23 cellular contexts compared by ENCODE assay signal in the genomic region with DNA sequence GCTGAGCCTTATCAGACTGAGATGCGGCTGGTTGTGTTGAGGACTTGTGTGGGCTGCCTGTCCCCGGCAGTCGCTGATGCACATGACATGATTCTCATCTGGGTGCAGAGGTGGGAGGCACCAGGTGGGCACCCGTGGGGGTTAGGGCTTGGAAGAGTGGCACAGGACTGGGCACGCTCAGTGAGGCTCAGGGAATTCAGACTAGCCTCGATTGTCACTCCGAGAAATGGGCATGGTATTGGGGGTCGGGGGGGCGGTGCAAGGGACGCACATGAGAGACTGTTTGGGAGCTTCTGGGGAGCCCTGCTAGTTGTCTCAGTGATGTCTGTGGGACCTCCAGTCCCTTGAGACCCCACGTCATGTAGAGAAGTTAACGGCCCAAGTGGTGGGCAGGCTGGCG. TPM values are rescaled to one million over a fixed set of nuclear protein-coding genes. Genes with fewer than 3 reads are reported as not detected.
"Had no signal": no experiment of that assay in that cellular context is flagged by ENCODE, and none has a peak within 500 bp of the region (broad histone marks: within the 10 kb centered on the region; RNA-seq: fewer than 3 reads in every experiment).

No MANE protein-coding gene starts in this region.

- H3K9me3 Mint-ChIP-seq: naive thymus-derived CD8-positive, alpha-beta T cell; neural crest cell; stimulated activated effector memory CD8-positive, alpha-beta T cell treated with anti-CD3 and anti-CD28 coated beads, Interleukin-12 subunit alpha, Interleukin-12 subunit beta, amount 100 ng/mL, for 72 hours; stimulated activated naive CD8-positive, alpha-beta T cell treated with anti-CD3 and anti-CD28 coated beads, Interleukin-15, amount 100 ng/mL, for 72 hours had no signal

- H3K4me1 ChIP-seq: psoas muscle, right lobe of liver, testis, tibial nerve, upper lobe of right lung, vagina had no signal

- H3K36me3 ChIP-seq: right lobe of liver, tibial nerve, upper lobe of right lung, vagina had no signal

- H3K27ac Mint-ChIP-seq: naive thymus-derived CD8-positive, alpha-beta T cell; stimulated activated effector memory CD8-positive, alpha-beta T cell treated with anti-CD3 and anti-CD28 coated beads, Interleukin-12 subunit alpha, Interleukin-12 subunit beta, amount 100 ng/mL, for 72 hours; stimulated activated naive CD8-positive, alpha-beta T cell treated with anti-CD3 and anti-CD28 coated beads, Interleukin-15, amount 100 ng/mL, for 72 hours had no signal

- H3K4me3 ChIP-seq: coronary artery, dorsolateral prefrontal cortex, heart right ventricle, mucosa of descending colon, psoas muscle, right lobe of liver, testis, tibial nerve, upper lobe of right lung, vagina had no signal

- H3K36me3 Mint-ChIP-seq: naive thymus-derived CD8-positive, alpha-beta T cell; stimulated activated effector memory CD8-positive, alpha-beta T cell treated with anti-CD3 and anti-CD28 coated beads, Interleukin-12 subunit alpha, Interleukin-12 subunit beta, amount 100 ng/mL, for 72 hours had no signal

- H3K4me3 Mint-ChIP-seq: naive thymus-derived CD8-positive, alpha-beta T cell; neural crest cell; stimulated activated effector memory CD8-positive, alpha-beta T cell treated with anti-CD3 and anti-CD28 coated beads, Interleukin-12 subunit alpha, Interleukin-12 subunit beta, amount 100 ng/mL, for 72 hours; stimulated activated naive CD8-positive, alpha-beta T cell treated with anti-CD3 and anti-CD28 coated beads, Interleukin-15, amount 100 ng/mL, for 72 hours had no signal

- H3K9me3 ChIP-seq: heart right ventricle, mucosa of descending colon, psoas muscle, right lobe of liver, testis, tibial nerve, upper lobe of right lung, vagina had no signal

- H3K27me3 ChIP-seq: right lobe of liver, testis, tibial nerve, upper lobe of right lung, vagina had no signal

- DNase-seq: dorsolateral prefrontal cortex; effector CD8-positive, alpha-beta T cell; heart right ventricle; hypothalamus; kidney glomerular epithelial cell; mammary epithelial cell; mucosa of descending colon; naive thymus-derived CD8-positive, alpha-beta T cell; psoas muscle; retina; stimulated activated CD4-positive, alpha-beta T cell treated with anti-CD3 and anti-CD28 coated beads, Interleukin-4, amount 100 ng/mL, for 1 hour; stimulated activated CD8-positive, alpha-beta memory T cell treated with anti-CD3 and anti-CD28 coated beads, Interleukin-4, amount 100 ng/mL, for 48 hours; stimulated activated naive CD8-positive, alpha-beta T cell treated with anti-CD3 and anti-CD28 coated beads, Interleukin-15, amount 100 ng/mL, for 72 hours; testis; upper lobe of right lung had no signal

- H3K27ac ChIP-seq: coronary artery, dorsolateral prefrontal cortex, heart right ventricle, psoas muscle, right lobe of liver, testis, tibial nerve, upper lobe of right lung, vagina had no signal

- ATAC-seq: esophagus mucosa; heart right ventricle; mucosa of descending colon; naive thymus-derived CD8-positive, alpha-beta T cell; psoas muscle; right lobe of liver; stimulated activated effector memory CD8-positive, alpha-beta T cell treated with anti-CD3 and anti-CD28 coated beads, Interleukin-12 subunit alpha, Interleukin-12 subunit beta, amount 100 ng/mL, for 72 hours; stimulated activated naive CD8-positive, alpha-beta T cell treated with anti-CD3 and anti-CD28 coated beads, Interleukin-15, amount 100 ng/mL, for 72 hours; upper lobe of right lung had no signal

RNA-seq across cellular contexts. Expression of a gene that starts 25.5 kb away (rescaled TPM):
- total RNA-seq: fibroblast of lung, mammary epithelial cell, neural crest cell had no signal
- polyA plus RNA-seq: fibroblast of lung; mammary epithelial cell; naive thymus-derived CD8-positive, alpha-beta T cell had no signal
